14 cellular contexts compared by ENCODE assay signal in genomic region chr2:108268001-108268400, GRCh38. TPM values are rescaled to one million over a fixed set of nuclear protein-coding genes. Genes with fewer than 3 reads are reported as not detected.
DNase-seq lines count a peak whose midpoint lies in the region; ATAC-seq, FAIRE-seq and TF ChIP-seq lines count a peak whose summit lies in the region.
"Had no signal": no experiment of that assay in that cellular context is flagged by ENCODE, and none has a peak within 500 bp of the region (broad histone marks: within the 10 kb centered on the region; RNA-seq: fewer than 3 reads in every experiment).

No MANE protein-coding gene starts in this region.

- H3K4me3 Mint-ChIP-seq in immature natural killer cell = no peak overlapping the region
- H3K4me3 Mint-ChIP-seq in activated T-helper 17 cell treated with anti-CD3 and anti-CD28 coated beads, Interleukin-2, amount 50 U/mL, for 72 hours = no peak overlapping the region
- H3K4me3 Mint-ChIP-seq: memory B cell had no signal

- no peaks in the 10 kb centered on the region for H3K36me3 Mint-ChIP-seq in immature natural killer cell
- no peaks in the 10 kb centered on the region for H3K36me3 Mint-ChIP-seq in activated T-helper 17 cell treated with anti-CD3 and anti-CD28 coated beads, Interleukin-2, amount 50 U/mL, for 72 hours (ENCODE audit: low read depth)
- H3K36me3 Mint-ChIP-seq: memory B cell had no signal

- no peaks in the 10 kb centered on the region for H3K9me2 ChIP-seq in PC-9 (ENCODE audit: insufficient read depth)

- H3K27ac ChIP-seq in PC-9 (peak overlapping the region; percentile 67), pancreas (peak overlapping the region in 1 of 4 donors; percentile 14)

- POLR2A ChIA-PET in PC-9 (lab: Charles Lee; ENCODE audit: unreplicated experiment) = no interaction called here

- CTCF ChIA-PET in PC-9 (lab: Charles Lee) = no interaction called here

- H3K79me2 ChIP-seq in PC-9 (ENCODE audit: low read depth) = no peaks in the 10 kb centered on the region

- no peaks in the 10 kb centered on the region for H4K20me1 ChIP-seq in PC-9 (ENCODE audit: insufficient read depth)

- H3K4me1 ChIP-seq in PC-9 (replicated peaks; ENCODE audit: insufficient read depth) (peaks cover 34% of the 10 kb centered on the region), pancreas (peaks cover 0 to 5% (median 3%) of the 10 kb centered on the region in 3 donors)

- H3K27me3 ChIP-seq in PC-9 (ENCODE audit: insufficient read depth, low read depth) (no peaks in the 10 kb centered on the region), pancreas (no peaks in the 10 kb centered on the region)

- DNase-seq in AG10803 (ENCODE audit: low read depth) (peak; percentile 58), PC-9 (peak in 1 of 2 experiments; percentile 60), fibroblast of gingiva (ENCODE audit: low read depth) (peak; percentile 84), pancreas (no peak), inferior parietal cortex (ENCODE audit: extremely low spot score) (no peak), immature natural killer cell (no peak), GM20000 (ENCODE audit: low spot score) (no peak)
- DNase-seq: foreskin melanocyte, NCI-H1417 treated with DMSO at 0.1 percent for 48 hours, T-helper 9 cell had no signal

- no TSS peak for BruUV-seq in PC-9 (replicated peaks; lab: Mats Ljungman, UMichigan)

- H3K4me2 ChIP-seq in PC-9 = peak overlapping the region; percentile 41

- WGBS in pancreas, 2 donors = 65 to 71% methylated on average over 4 of the region's 4 CpGs

- H3K9me3 ChIP-seq in PC-9 (ENCODE audit: insufficient read depth, low read depth) (no peaks in the 10 kb centered on the region), pancreas (no peaks in the 10 kb centered on the region)

- no peak for FAIRE-seq in pancreas (lab: Jason Lieb, UNC)
- FAIRE-seq: GM12878 had no signal

- H3F3A ChIP-seq in PC-9 (ENCODE audit: insufficient read depth, low read depth) = no peaks in the 10 kb centered on the region

- H3K27ac Mint-ChIP-seq in immature natural killer cell = no peak overlapping the region
- no peak overlapping the region for H3K27ac Mint-ChIP-seq in activated T-helper 17 cell treated with anti-CD3 and anti-CD28 coated beads, Interleukin-2, amount 50 U/mL, for 72 hours
- H3K27ac Mint-ChIP-seq: memory B cell had no signal

- no peak overlapping the region for H2AFZ ChIP-seq in PC-9

- no peaks in the 10 kb centered on the region for H3K4me1 Mint-ChIP-seq in immature natural killer cell
- H3K4me1 Mint-ChIP-seq in activated T-helper 17 cell treated with anti-CD3 and anti-CD28 coated beads, Interleukin-2, amount 50 U/mL, for 72 hours = no peaks in the 10 kb centered on the region
- H3K4me1 Mint-ChIP-seq: memory B cell had no signal

- peaks cover 0 to 3% (median 0%) of the 10 kb centered on the region in 6 donors for H3K9me3 Mint-ChIP-seq in immature natural killer cell
- H3K9me3 Mint-ChIP-seq in activated T-helper 17 cell treated with anti-CD3 and anti-CD28 coated beads, Interleukin-2, amount 50 U/mL, for 72 hours = no peaks in the 10 kb centered on the region
- H3K9me3 Mint-ChIP-seq: memory B cell had no signal

- peak in 3 of 4 donors; percentile 50 to 64 (median 57) for ATAC-seq in pancreas
- ATAC-seq in activated T-helper 17 cell treated with anti-CD3 and anti-CD28 coated beads, Interleukin-2, amount 50 U/mL, for 72 hours (replicated peaks) = no peak
- ATAC-seq: GM12878 had no signal

- peaks cover 0 to 10% (median 0%) of the 10 kb centered on the region in 3 donors for H3K27me3 Mint-ChIP-seq in immature natural killer cell (ENCODE audit: low read depth in 3 of 3)
- peaks cover 18% of the 10 kb centered on the region for H3K27me3 Mint-ChIP-seq in activated T-helper 17 cell treated with anti-CD3 and anti-CD28 coated beads, Interleukin-2, amount 50 U/mL, for 72 hours

- H3K4me3 ChIP-seq in AG10803 (ENCODE audit: low read length) (no peak overlapping the region), PC-9 (no peak overlapping the region), pancreas (no peak overlapping the region)
- H3K4me3 ChIP-seq: GM12878, skin epidermis had no signal

- no peak for TF ChIP-seq CTCF in AG10803 (conservative IDR thresholded peaks at IDR 0.05; ENCODE audit: low read length)
- no peak for TF ChIP-seq CTCF in PC-9 (conservative IDR thresholded peaks at IDR 0.05)
- TF ChIP-seq CTCF in pancreas (IDR thresholded peaks at IDR 0.05) = no peak
- TF ChIP-seq CTCF in GM20000 (IDR thresholded peaks at IDR 0.05; ENCODE audit: extremely low read depth, missing control alignments) = no peak

- no peaks in the 10 kb centered on the region for H3K36me3 ChIP-seq in PC-9 (ENCODE audit: low read depth)
- no peaks in the 10 kb centered on the region for H3K36me3 ChIP-seq in pancreas

- intact Hi-C loops in PC-9 (cut with micrococcal nuclease; ENCODE audit: unreplicated experiment) (no loop called here), pancreas (cut with DNase I) (no loop called here)

RNA-seq across cellular contexts. Expression of gene SULT1C2, which starts 20.7 kb away (rescaled TPM):
- 2.1 and 3.0 TPM in 2 replicates for total RNA-seq in PC-9 (2021)
- 1 to 10 TPM in 5 of 6 donors, under 1 TPM in 1; 0.63 to 6.4 (median 4.8) TPM for total RNA-seq in pancreas
- polyA plus RNA-seq in pancreas = 1 to 10 TPM; 4.1 to 9.1 TPM
- not detected for polyA plus RNA-seq in immature natural killer cell
- total RNA-seq in activated T-helper 17 cell treated with anti-CD3 and anti-CD28 coated beads, Interleukin-2, amount 50 U/mL, for 72 hours = not detected

RNA-seq across cellular contexts. Expression of gene SULT1C3, which starts 28.2 kb away (rescaled TPM):
- total RNA-seq in PC-9 (2021) = not detected in 2 replicates
- not detected for total RNA-seq in pancreas
- not detected for polyA plus RNA-seq in pancreas
- not detected for polyA plus RNA-seq in immature natural killer cell
- not detected for total RNA-seq in activated T-helper 17 cell treated with anti-CD3 and anti-CD28 coated beads, Interleukin-2, amount 50 U/mL, for 72 hours
- total RNA-seq: GM12878 had no signal
- polyA plus RNA-seq: GM12878 had no signal

Comparison
In these comparisons a context has a peak if more than half of its experiments do, and no peak if none do; other contexts are left out.
1. DNase-seq: peak in AG10803 (single experiment) and fibroblast of gingiva (single experiment); none in pancreas (0 of 6), inferior parietal cortex (single experiment), immature natural killer cell (0 of 3) and GM20000 (single experiment).